ENCODE assay signal across 27 cellular contexts in genomic region chrX:100682939-100683338, GRCh38. TPM values are rescaled to one million over a fixed set of nuclear protein-coding genes. Genes with fewer than 3 reads are reported as not detected.
"Had no signal": no experiment of that assay in that cellular context is flagged by ENCODE, and none has a peak within 500 bp of the region (broad histone marks: within the 10 kb centered on the region; RNA-seq: fewer than 3 reads in every experiment).

No MANE protein-coding gene starts in this region.

- DNase-seq: kidney glomerular epithelial cell; left cardiac atrium; left lung; mesendoderm; mucosa of descending colon; naive thymus-derived CD4-positive, alpha-beta T cell; ovary; stimulated activated CD4-positive, alpha-beta T cell treated with anti-CD3 and anti-CD28 coated beads, Interleukin-12 subunit alpha, Interleukin-12 subunit beta, amount 100 ng/mL, for 4 hours; stimulated activated CD4-positive, alpha-beta T cell treated with anti-CD3 and anti-CD28 coated beads, Interleukin-15, amount 100 ng/mL, for 24 hours; stimulated activated CD4-positive, alpha-beta T cell treated with anti-CD3 and anti-CD28 coated beads, Interleukin-2, amount 100 ng/mL, for 24 hours; stimulated activated CD4-positive, alpha-beta T cell treated with anti-CD3 and anti-CD28 coated beads, Interleukin-4, amount 100 ng/mL, for 1 hour; stimulated activated naive B cell treated with anti-CD40 and anti-IgM and Interleukin-4, amounts not matched to agents 10 μg/mL and 1 μg/mL and 100 μg/mL, for 72 hours; stimulated activated naive CD8-positive, alpha-beta T cell treated with anti-CD3 and anti-CD28 coated beads, Interleukin-15, Interleukin-2, amounts not matched to agents 100 U/mL and 50 U/mL, for 24 hours; stomach; testis; thyroid gland; transverse colon; upper lobe of left lung had no signal

- H3K27ac ChIP-seq: left lung, ovary, right atrium auricular region, skin epidermis, stomach, testis, thyroid gland, transverse colon, upper lobe of left lung, vagina had no signal

- H3K4me1 ChIP-seq: left lung, right atrium auricular region, stomach, testis, thyroid gland, upper lobe of left lung had no signal

- H3K27me3 ChIP-seq: ovary, stomach, testis, thyroid gland, transverse colon, upper lobe of left lung, vagina had no signal

- H3K36me3 Mint-ChIP-seq: mesothelial cell of epicardium; naive thymus-derived CD4-positive, alpha-beta T cell; natural killer cell treated with Interleukin-12 subunit alpha and Interleukin-12 subunit beta and Interleukin-15 and Interleukin-18, amount 100 ng/mL, for 72 hours; stimulated activated naive B cell treated with anti-CD40 and anti-IgM and Interleukin-4, amounts not matched to agents 10 μg/mL and 1 μg/mL and 100 μg/mL, for 72 hours had no signal

- H3K27me3 Mint-ChIP-seq: progenitor cell of endocrine pancreas had no signal

- FAIRE-seq: keratinocyte had no signal

- H3K9me3 ChIP-seq: left lung, mucosa of descending colon, ovary, right atrium auricular region, stomach, testis, thyroid gland, transverse colon, upper lobe of left lung, vagina had no signal

- H3K4me3 ChIP-seq: left lung, lung, mucosa of descending colon, ovary, right atrium auricular region, skin epidermis, stomach, testis, thyroid gland, transverse colon, upper lobe of left lung, vagina had no signal

- ATAC-seq: left cardiac atrium; left lung; mucosa of descending colon; naive thymus-derived CD4-positive, alpha-beta T cell; natural killer cell treated with Interleukin-12 subunit alpha and Interleukin-12 subunit beta and Interleukin-15 and Interleukin-18, amount 100 ng/mL, for 72 hours; sciatic nerve; stimulated activated naive B cell treated with anti-CD40 and anti-IgM and Interleukin-4, amounts not matched to agents 10 μg/mL and 1 μg/mL and 100 μg/mL, for 72 hours; stimulated activated naive CD8-positive, alpha-beta T cell treated with anti-CD3 and anti-CD28 coated beads, Interleukin-15, Interleukin-2, amounts not matched to agents 100 U/mL and 50 U/mL, for 24 hours had no signal

- H3K4me3 Mint-ChIP-seq: mesothelial cell of epicardium; naive thymus-derived CD4-positive, alpha-beta T cell; natural killer cell treated with Interleukin-12 subunit alpha and Interleukin-12 subunit beta and Interleukin-15 and Interleukin-18, amount 100 ng/mL, for 72 hours; stimulated activated naive B cell treated with anti-CD40 and anti-IgM and Interleukin-4, amounts not matched to agents 10 μg/mL and 1 μg/mL and 100 μg/mL, for 72 hours had no signal

- H3K27ac Mint-ChIP-seq: mesothelial cell of epicardium; naive thymus-derived CD4-positive, alpha-beta T cell; natural killer cell treated with Interleukin-12 subunit alpha and Interleukin-12 subunit beta and Interleukin-15 and Interleukin-18, amount 100 ng/mL, for 72 hours; progenitor cell of endocrine pancreas; stimulated activated naive B cell treated with anti-CD40 and anti-IgM and Interleukin-4, amounts not matched to agents 10 μg/mL and 1 μg/mL and 100 μg/mL, for 72 hours had no signal

- H3K4me1 Mint-ChIP-seq: mesothelial cell of epicardium had no signal

- H3K36me3 ChIP-seq: left lung, ovary, right atrium auricular region, thyroid gland, transverse colon, upper lobe of left lung, vagina had no signal

- H3K9me3 Mint-ChIP-seq: naive thymus-derived CD4-positive, alpha-beta T cell; natural killer cell treated with Interleukin-12 subunit alpha and Interleukin-12 subunit beta and Interleukin-15 and Interleukin-18, amount 100 ng/mL, for 72 hours; stimulated activated naive B cell treated with anti-CD40 and anti-IgM and Interleukin-4, amounts not matched to agents 10 μg/mL and 1 μg/mL and 100 μg/mL, for 72 hours had no signal

RNA-seq across cellular contexts. Expression of gene SRPX2, which starts 38.9 kb away (rescaled TPM):
- total RNA-seq: naive thymus-derived CD4-positive, alpha-beta T cell; natural killer cell treated with Interleukin-12 subunit alpha and Interleukin-12 subunit beta and Interleukin-15 and Interleukin-18, amount 100 ng/mL, for 72 hours had no signal
- polyA plus RNA-seq: naive thymus-derived CD4-positive, alpha-beta T cell had no signal

RNA-seq across cellular contexts. Expression of gene TSPAN6, which starts 46.3 kb away (rescaled TPM):
- total RNA-seq: natural killer cell treated with Interleukin-12 subunit alpha and Interleukin-12 subunit beta and Interleukin-15 and Interleukin-18, amount 100 ng/mL, for 72 hours had no signal

RNA-seq across cellular contexts. Expression of gene SYTL4, which starts 49.0 kb away (rescaled TPM):
- polyA plus RNA-seq: naive thymus-derived CD4-positive, alpha-beta T cell had no signal
